7 cellular contexts compared by ENCODE assay signal in genomic region chr3:101573449-101574387, GRCh38. TPM values are rescaled to one million over a fixed set of nuclear protein-coding genes. Genes with fewer than 3 reads are reported as not detected.
DNase-seq lines count a peak whose midpoint lies in the region; ATAC-seq and TF ChIP-seq lines count a peak whose summit lies in the region.

A gene with protein sequence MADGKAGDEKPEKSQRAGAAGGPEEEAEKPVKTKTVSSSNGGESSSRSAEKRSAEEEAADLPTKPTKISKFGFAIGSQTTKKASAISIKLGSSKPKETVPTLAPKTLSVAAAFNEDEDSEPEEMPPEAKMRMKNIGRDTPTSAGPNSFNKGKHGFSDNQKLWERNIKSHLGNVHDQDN (plus strand): TSS chr3:101574180. CDS start chr3:101574216, 36 bp downstream.

- peak; percentile 98 for DNase-seq in NCI-H2029 (lab: John Stamatoyannopoulos, UW)
- peak; percentile 99 for DNase-seq in T-helper 9 cell
- peak; percentile 99 for DNase-seq in astrocyte of the hippocampus (ENCODE audit: low read depth, low spot score)
- peak; percentile 99 for DNase-seq in hepatocyte (ENCODE audit: low spot score)
- peak; percentile 100 for DNase-seq in retina

- H3K79me2 ChIP-seq in hepatocyte: peaks cover 45% of the 10 kb centered on the region

- H4K20me1 ChIP-seq in hepatocyte (ENCODE audit: insufficient read depth, poor library complexity, severe bottlenecking): peaks cover 22% of the 10 kb centered on the region

- peaks cover 17% of the 10 kb centered on the region for H3K4me1 ChIP-seq in hepatocyte (ENCODE audit: insufficient read depth)

- H3K27ac ChIP-seq in hepatocyte: peak within 1 kb of the TSS; percentile 88

- TF ChIP-seq CTCF in hepatocyte (IDR thresholded peaks at IDR 0.05; ENCODE audit: poor library complexity): peak; percentile 90

- H3K36me3 ChIP-seq in hepatocyte (replicated peaks; ENCODE audit: insufficient read depth, low read depth): no peaks in the 10 kb centered on the region

- H3K27me3 ChIP-seq in hepatocyte: no peaks in the 10 kb centered on the region

- no peaks in the 10 kb centered on the region for H3K9me2 ChIP-seq in hepatocyte (replicated peaks; ENCODE audit: insufficient read depth)

- peak within 1 kb of the TSS; percentile 92 for H3K4me2 ChIP-seq in hepatocyte

- peak; percentile 86 for ATAC-seq in GM18502 (IDR thresholded peaks at IDR 0.05; ENCODE audit: poor library complexity, unreplicated experiment)
- peak; percentile 85 for ATAC-seq in HG02973 (IDR thresholded peaks at IDR 0.05; ENCODE audit: unreplicated experiment)

- WGBS in hepatocyte (ENCODE audit: low lambda C conversion rate, missing lambda C conversion rate): 4% methylated on average over 36 of the region's 47 CpGs

- H2AFZ ChIP-seq in hepatocyte: peak within 1 kb of the TSS; percentile 26

- H3K9me3 ChIP-seq in hepatocyte (ENCODE audit: low read depth): no peaks in the 10 kb centered on the region

- peak within 1 kb of the TSS; percentile 89 for H3K4me3 ChIP-seq in hepatocyte

RNA-seq across cellular contexts. Expression of the gene that starts here (rescaled TPM):
- 133 and 136 TPM in 2 replicates for total RNA-seq in hepatocyte
- 80.8 and 86.4 TPM in 2 replicates for polyA plus RNA-seq in hepatocyte

Comparison
In these comparisons a context has a peak if more than half of its experiments do, and no peak if none do; other contexts are left out.
1. Peak in every context shown above with its lines: DNase-seq, ATAC-seq, H3K4me3 ChIP-seq and H3K27ac ChIP-seq.